Comparison of ENCODE assay signal across 16 cellular contexts in the genomic region with DNA sequence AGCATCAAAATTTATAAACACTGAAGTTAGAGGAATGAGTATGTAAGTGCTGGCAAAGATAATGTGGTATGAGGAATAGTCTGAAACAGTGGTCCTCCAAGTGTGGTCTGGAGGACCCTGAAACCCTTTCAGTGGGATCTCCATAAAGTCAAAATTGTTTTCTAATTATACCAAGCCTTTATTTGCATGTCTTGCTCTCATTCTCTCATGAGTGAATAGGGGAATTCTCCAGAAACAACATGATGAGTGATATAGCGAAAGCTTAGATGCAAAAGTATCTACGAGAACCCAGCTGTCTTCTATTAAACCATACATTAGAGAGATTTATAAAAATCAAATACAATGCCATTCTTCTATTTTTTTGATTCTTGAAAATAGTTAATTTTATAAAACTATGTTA.
DNase-seq lines count a peak whose midpoint lies in the region; ATAC-seq and TF ChIP-seq lines count a peak whose summit lies in the region.
"Had no signal": no experiment of that assay in that cellular context is flagged by ENCODE, and none has a peak within 500 bp of the region (broad histone marks: within the 10 kb centered on the region; RNA-seq: fewer than 3 reads in every experiment).

No MANE protein-coding gene starts in this region.

- no peak for TF ChIP-seq CTCF in GM13977 (IDR thresholded peaks at IDR 0.05; ENCODE audit: extremely low read depth, insufficient read depth, missing control alignments)

- ATAC-seq in GM19452 (IDR thresholded peaks at IDR 0.05; ENCODE audit: unreplicated experiment) (peak; percentile 45), HG02759 (IDR thresholded peaks at IDR 0.05; ENCODE audit: unreplicated experiment) (peak; percentile 51), HG03354 (IDR thresholded peaks at IDR 0.05; ENCODE audit: poor library complexity, severe bottlenecking, unreplicated experiment) (peak; percentile 70)

- in situ Hi-C loops in GM13977 (cut with MboI; ENCODE audit: low pct_unique_long_range_greater_than_20kb, low sequenced_read_pairs, unreplicated experiment): loop anchor here (10.0 kb wide), 1 partner anchor 178 kb away; the partner anchor contains the start of gene RAG1

- peak; percentile 39 for DNase-seq in GM13977 (ENCODE audit: low spot score)
- DNase-seq in AG20443 (ENCODE audit: low spot score): no peak
- DNase-seq in NCI-H1105 treated with DMSO at 0.1 percent for 48 hours (lab: John Stamatoyannopoulos, UW): no peak
- no peak for DNase-seq in NOMO-1 treated with dmso at 0.1 percent for 144 hours (lab: John Stamatoyannopoulos, UW; ENCODE audit: unreplicated experiment)
- no peak for DNase-seq in stimulated activated CD4-positive, alpha-beta T cell treated with anti-CD3 and anti-CD28 coated beads, Interleukin-2, amount 100 ng/mL, for 24 hours
- DNase-seq: ACHN; activated CD8-positive, alpha-beta memory T cell treated with anti-CD3 and anti-CD28 coated beads for 24 hours; activated naive CD4-positive, alpha-beta T cell treated with anti-CD3 and anti-CD28 coated beads for 36 hours; central memory CD4-positive, alpha-beta T cell; DMS153; NCI-H748 treated with DMSO at 0.1 percent for 48 hours; occipital lobe; SHP77 treated with DMSO at 0.1 percent for 48 hours had no signal
